9 cellular contexts compared by ENCODE assay signal in the genomic region with DNA sequence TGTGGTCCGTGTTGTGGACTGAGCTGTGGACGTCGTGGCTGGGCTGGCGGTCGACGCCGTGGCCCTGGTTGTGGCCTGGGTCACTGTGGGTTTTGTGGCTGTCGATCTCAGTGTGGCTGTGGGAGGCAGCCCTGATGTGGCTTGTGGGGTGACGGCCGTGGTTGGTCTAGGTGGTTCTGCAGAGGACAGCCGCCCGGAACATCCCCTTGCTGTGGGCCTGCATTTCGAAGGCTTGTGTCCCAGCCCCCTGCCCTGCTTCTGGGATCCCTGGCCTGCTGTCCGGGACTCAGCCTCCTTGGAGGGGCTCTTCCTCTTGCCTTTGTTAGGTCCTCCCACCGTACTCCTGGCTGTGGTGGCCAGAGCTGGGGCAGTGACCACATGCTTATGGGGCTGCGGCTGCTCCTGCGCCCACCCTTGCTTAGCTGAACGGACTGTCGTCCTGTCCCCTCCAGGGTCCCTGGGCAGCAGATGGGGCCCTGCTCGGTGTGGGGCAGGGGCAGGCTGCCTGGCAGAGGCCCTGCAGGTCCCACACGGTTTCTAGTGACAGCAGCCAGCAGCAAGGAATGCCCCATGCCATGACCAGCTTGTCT. TPM values are rescaled to one million over a fixed set of nuclear protein-coding genes. Genes with fewer than 3 reads are reported as not detected.
"Had no signal": no experiment of that assay in that cellular context is flagged by ENCODE, and none has a peak within 500 bp of the region (broad histone marks: within the 10 kb centered on the region; RNA-seq: fewer than 3 reads in every experiment).

No MANE protein-coding gene starts in this region.

- H3K27ac ChIP-seq: GM23248 had no signal

- H2AFZ ChIP-seq: GM23248 had no signal

- H3K9ac ChIP-seq: GM23248 had no signal

- DNase-seq: GM23248, GOT3, H9, HCEC 1CT, IMR-90, KG1 had no signal

- FAIRE-seq: H54, HTR-8/SVneo, K562 had no signal

- H3K4me3 ChIP-seq: GM23248, K562 had no signal

RNA-seq across cellular contexts. Expression of a gene that starts 17.1 kb away (rescaled TPM):
- total RNA-seq: GM23248, H9, IMR-90, K562 had no signal
- polyA plus RNA-seq: GM23248, IMR-90, K562 had no signal

RNA-seq across cellular contexts. Expression of a gene that starts 55.3 kb away (rescaled TPM):
- total RNA-seq: GM23248, H9, IMR-90 had no signal
- polyA plus RNA-seq: GM23248, IMR-90 had no signal
